Comparison of ENCODE assay signal across 8 cellular contexts in the genomic region with DNA sequence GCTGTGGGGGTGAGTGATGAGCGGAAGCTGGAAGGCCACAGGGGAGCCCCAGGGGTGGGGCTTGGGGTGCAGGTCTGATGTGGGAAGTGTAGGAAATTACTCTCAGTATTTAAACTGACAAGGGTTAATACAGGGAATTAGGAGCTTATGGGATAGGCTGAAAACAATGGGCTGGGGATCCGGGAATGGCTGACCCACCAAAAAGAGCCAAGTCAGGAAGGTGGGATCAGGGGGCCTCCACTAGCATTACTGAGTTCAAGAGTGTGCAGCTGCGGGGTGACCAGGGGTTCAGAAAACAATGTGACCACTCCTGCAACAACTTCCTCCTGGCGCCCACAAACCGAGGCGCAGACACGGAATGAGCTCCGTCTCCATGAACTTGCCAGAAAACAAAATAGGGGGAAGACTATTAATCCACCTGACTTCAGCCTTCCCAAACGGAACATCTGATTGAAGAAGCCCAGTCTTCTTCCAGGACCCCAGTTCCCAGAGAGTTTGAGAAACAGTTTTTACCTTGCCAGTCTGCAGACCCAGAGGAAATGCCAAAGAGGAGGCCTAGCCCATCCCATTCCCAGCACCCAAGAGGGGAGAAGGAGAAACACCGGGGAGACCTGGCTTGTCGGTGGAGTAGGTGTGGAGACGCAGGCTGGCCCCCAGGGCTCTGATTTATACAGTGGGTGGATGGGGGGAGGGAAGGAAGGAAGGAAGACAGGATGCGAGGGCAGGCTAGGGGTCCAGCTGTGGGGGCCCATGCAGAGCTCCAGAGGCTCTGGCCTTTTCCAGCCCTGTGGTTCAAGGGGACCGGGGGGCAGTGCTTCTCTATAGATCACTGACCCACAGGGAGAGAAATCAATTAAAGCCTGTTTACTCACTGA. TPM values are rescaled to one million over a fixed set of nuclear protein-coding genes. Genes with fewer than 3 reads are reported as not detected.
DNase-seq lines count a peak whose midpoint lies in the region; ATAC-seq and TF ChIP-seq lines count a peak whose summit lies in the region.

No MANE protein-coding gene starts in this region.

- no peak for TF ChIP-seq CTCF in fibroblast of mammary gland (conservative IDR thresholded peaks at IDR 0.05; ENCODE audit: control insufficient read depth, insufficient read depth, low read depth, low read length)
- TF ChIP-seq CTCF in stomach (IDR thresholded peaks at IDR 0.05), result no peak

- H3K4me1 ChIP-seq in stomach, result peaks cover 30 to 46% (median 36%) of the 10 kb centered on the region in 4 donors

- WGBS in stomach, 5 donors, result 28 to 46% (median 35%) methylated on average over 14 of the region's 14 CpGs

- no peaks in the 10 kb centered on the region for H3K27me3 ChIP-seq in stomach

- peak; percentile 1 for DNase-seq in SKM-1 treated with dmso at 0.1 percent for 144 hours (lab: John Stamatoyannopoulos, UW; ENCODE audit: unreplicated experiment)
- no peak for DNase-seq in SKM-1 (lab: John Stamatoyannopoulos, UW; ENCODE audit: unreplicated experiment)
- no peak for DNase-seq in fibroblast of mammary gland (ENCODE audit: low read depth)
- no peak for DNase-seq in stomach
- no peak for DNase-seq in midbrain (lab: John Stamatoyannopoulos, UW)
- DNase-seq in NCI-H1417 (lab: John Stamatoyannopoulos, UW), result no peak

- H3K27ac ChIP-seq in KOPT-K1 (ENCODE audit: low read depth, low read length, poor library complexity, severe bottlenecking) (peak overlapping the region; percentile 87), stomach (peak overlapping the region; percentile 72 to 83 (median 78))

- peaks cover 5% of the 10 kb centered on the region; the same call in 1 of the 2 replicates for H3K36me3 ChIP-seq in KOPT-K1 (ENCODE audit: insufficient read depth, low read length)
- H3K36me3 ChIP-seq in stomach, result no peaks in the 10 kb centered on the region

- H3K9me3 ChIP-seq in KOPT-K1 (ENCODE audit: insufficient read depth, low read length, poor library complexity, severe bottlenecking), result no peaks in the 10 kb centered on the region
- no peaks in the 10 kb centered on the region for H3K9me3 ChIP-seq in stomach

- TF ChIP-seq POLR2A in stomach (IDR thresholded peaks at IDR 0.05), result no peak

- intact Hi-C loops in stomach (cut with DNase I; ENCODE audit: low total_unique reads), result no loop called here

- no peak for TF ChIP-seq EP300 in stomach (IDR thresholded peaks at IDR 0.05)

- H3K4me3 ChIP-seq in fibroblast of mammary gland (ENCODE audit: control insufficient read depth, low read depth, low read length) (peak overlapping the region; percentile 50), stomach (peak overlapping the region; percentile 45 to 59 (median 48))

- ATAC-seq in GM19455 (IDR thresholded peaks at IDR 0.05; ENCODE audit: unreplicated experiment), result no peak

RNA-seq across cellular contexts. Expression of gene YY1, which starts 16.5 kb away (rescaled TPM):
- total RNA-seq in stomach, result 10 to 100 TPM; 33.0 to 68.1 (median 57.8) TPM
- 10 to 100 TPM; 23.0 to 27.0 (median 26.3) TPM for polyA plus RNA-seq in stomach
